9 cellular contexts compared by ENCODE assay signal in the genomic region with DNA sequence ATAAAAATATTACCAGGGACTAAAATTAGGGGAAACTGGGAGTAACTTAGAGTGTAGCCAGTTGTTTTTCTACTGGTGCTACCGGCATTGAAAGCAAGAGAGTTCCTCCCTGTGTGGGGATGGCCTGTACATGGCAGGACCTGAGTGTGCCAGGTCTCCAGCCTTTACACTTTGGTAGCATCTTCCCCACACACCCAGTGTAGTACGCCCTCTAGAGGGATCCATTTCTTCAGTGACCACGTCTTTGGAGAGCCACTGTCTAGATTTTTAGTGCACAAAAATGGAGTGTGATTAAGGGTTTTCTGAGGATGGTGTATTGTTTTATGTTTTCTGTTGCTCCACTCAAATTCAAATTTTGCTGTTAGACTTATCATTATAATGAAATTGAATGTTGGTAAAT.
DNase-seq lines count a peak whose midpoint lies in the region; ATAC-seq and TF ChIP-seq lines count a peak whose summit lies in the region.
"Had no signal": no experiment of that assay in that cellular context is flagged by ENCODE, and none has a peak within 500 bp of the region (broad histone marks: within the 10 kb centered on the region; RNA-seq: fewer than 3 reads in every experiment).

No MANE protein-coding gene starts in this region.

- no peaks in the 10 kb centered on the region for H3K9me3 ChIP-seq in PC-9 (ENCODE audit: insufficient read depth, low read depth)
- no peaks in the 10 kb centered on the region for H3K9me3 ChIP-seq in ovary
- no peaks in the 10 kb centered on the region for H3K9me3 ChIP-seq in sigmoid colon

- in situ Hi-C loops in ACHN (cut with HindIII; ENCODE audit: low pct_ligation_motif_present, low pct_unique_long_range_greater_than_20kb, low sequenced_read_pairs), result no loop called here

- peak; percentile 33 for DNase-seq in ACHN
- DNase-seq in PC-9, result no peak
- no peak for DNase-seq in ovary
- no peak for DNase-seq in sigmoid colon
- no peak for DNase-seq in D341Med (ENCODE audit: low spot score)
- DNase-seq: MM.1S had no signal

- POLR2A ChIA-PET in PC-9 (lab: Charles Lee; ENCODE audit: unreplicated experiment), result no interaction called here

- H3K36me3 ChIP-seq in PC-9 (ENCODE audit: low read depth) (no peaks in the 10 kb centered on the region), ovary (no peaks in the 10 kb centered on the region), sigmoid colon (no peaks in the 10 kb centered on the region)

- intact Hi-C loops in PC-9 (cut with micrococcal nuclease; ENCODE audit: unreplicated experiment), result no loop called here
- intact Hi-C loops in ovary (cut with DNase I), result no loop called here
- intact Hi-C loops in sigmoid colon (cut with DNase I), result no loop called here

- H2AFZ ChIP-seq in PC-9, result no peak overlapping the region

- H3K4me3 ChIP-seq in PC-9 (no peak overlapping the region), ovary (no peak overlapping the region), sigmoid colon (no peak overlapping the region)

- H3K27ac ChIP-seq in PC-9, result no peak overlapping the region
- no peak overlapping the region for H3K27ac ChIP-seq in ovary
- no peak overlapping the region for H3K27ac ChIP-seq in sigmoid colon

- no peaks in the 10 kb centered on the region for H3K27me3 ChIP-seq in PC-9 (ENCODE audit: insufficient read depth, low read depth)
- H3K27me3 ChIP-seq in ovary, result no peaks in the 10 kb centered on the region
- no peaks in the 10 kb centered on the region for H3K27me3 ChIP-seq in sigmoid colon

- no TSS peak for BruUV-seq in PC-9 (replicated peaks; lab: Mats Ljungman, UMichigan)

- no peak overlapping the region for H3K4me2 ChIP-seq in PC-9

- WGBS in ovary, 3 donors, result 93 to 94% (median 93%) methylated on average over 3 of the region's 3 CpGs
- 81 to 91% methylated on average over 3 of the region's 3 CpGs for WGBS in sigmoid colon, 2 donors

- no peaks in the 10 kb centered on the region for H3K79me2 ChIP-seq in PC-9 (ENCODE audit: low read depth)

- CTCF ChIA-PET in PC-9 (lab: Charles Lee), result interaction anchor here (0.5 kb wide), 1 partner anchor 135 kb away, joined by 5 read pairs; no protein-coding TSS in a partner anchor

- H3K9me2 ChIP-seq in PC-9 (ENCODE audit: insufficient read depth), result no peaks in the 10 kb centered on the region

- no peak for TF ChIP-seq EP300 in ovary (IDR thresholded peaks at IDR 0.05)
- TF ChIP-seq EP300 in sigmoid colon (IDR thresholded peaks at IDR 0.05), result no peak

- no peaks in the 10 kb centered on the region for H3F3A ChIP-seq in PC-9 (ENCODE audit: insufficient read depth, low read depth)

- TF ChIP-seq POLR2A in ovary (IDR thresholded peaks at IDR 0.05) (no peak), sigmoid colon (IDR thresholded peaks at IDR 0.05) (no peak)

- peak; percentile 44 for ATAC-seq in esophagus mucosa
- ATAC-seq in HG03442 (IDR thresholded peaks at IDR 0.05; ENCODE audit: unreplicated experiment), result no peak

- no peaks in the 10 kb centered on the region for H3K4me1 ChIP-seq in PC-9 (replicated peaks; ENCODE audit: insufficient read depth)
- H3K4me1 ChIP-seq in ovary (ENCODE audit: insufficient read depth), result no peaks in the 10 kb centered on the region
- H3K4me1 ChIP-seq in sigmoid colon, result peaks cover 0 to 26% (median 11%) of the 10 kb centered on the region in 4 donors

- TF ChIP-seq CTCF in GM12874 (IDR thresholded peaks at IDR 0.05; ENCODE audit: insufficient read depth, low read depth, low read length), result peak; percentile 29; the same call in 1 of the 2 replicates
- peak; percentile 38; the same call in 1 of the 2 replicates for TF ChIP-seq CTCF in PC-9 (conservative IDR thresholded peaks at IDR 0.05)
- no peak for TF ChIP-seq CTCF in ovary (IDR thresholded peaks at IDR 0.05)
- TF ChIP-seq CTCF in sigmoid colon (IDR thresholded peaks at IDR 0.05), result no peak

- no peaks in the 10 kb centered on the region for H4K20me1 ChIP-seq in PC-9 (ENCODE audit: insufficient read depth)

Comparison
In these comparisons a context has a peak if more than half of its experiments do, and no peak if none do; other contexts are left out.
1. CTCF ChIP-seq: peak in GM12874 (single experiment) and PC-9 (single experiment); none in ovary (0 of 3) and sigmoid colon (0 of 4).